1 cellular context compared by ENCODE assay signal in the genomic region with DNA sequence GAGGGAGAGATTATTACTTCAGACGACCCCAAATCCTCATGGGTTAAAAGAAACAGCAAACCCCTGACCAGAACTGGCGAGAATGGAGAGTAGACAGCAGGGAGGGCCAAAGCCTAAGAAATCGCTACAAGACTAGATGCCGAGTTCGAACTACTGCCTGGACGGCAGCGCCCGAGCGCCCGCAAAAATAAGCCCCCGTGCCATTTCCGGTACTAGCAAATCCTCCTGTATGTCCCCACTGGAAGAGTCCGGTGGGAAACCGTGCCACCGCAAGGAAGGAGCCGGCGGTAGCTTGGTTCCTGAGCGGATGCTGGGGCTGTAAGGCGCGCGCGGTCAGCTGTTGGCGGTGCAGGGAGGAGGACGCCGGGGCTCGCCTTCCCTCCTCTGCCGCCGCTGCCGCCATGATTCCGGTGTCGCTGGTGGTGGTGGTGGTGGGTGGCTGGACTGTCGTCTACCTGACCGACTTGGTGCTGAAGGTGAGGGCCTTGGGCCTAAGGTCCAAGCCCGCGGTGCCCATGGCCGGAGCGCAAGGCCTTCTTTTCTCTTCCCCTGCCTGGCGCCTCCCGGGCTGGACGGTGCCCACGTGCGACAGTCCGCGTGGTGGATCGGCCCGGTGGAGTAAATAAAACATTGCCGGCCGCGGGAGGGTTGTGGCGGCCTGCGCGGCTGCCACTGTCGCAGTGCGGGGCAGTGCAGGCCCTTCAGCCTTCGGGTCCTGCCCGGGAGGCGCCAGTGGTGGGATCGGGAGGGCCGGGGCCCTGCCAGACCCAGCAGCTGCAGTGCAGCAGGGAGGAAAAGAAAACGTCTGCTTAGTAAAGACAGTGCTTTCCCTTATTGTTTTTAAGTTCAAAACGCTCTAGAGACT.
TF ChIP-seq lines count a peak whose summit lies in the region.

A gene (plus strand): TSS at position 284 of the 865 bp plus-strand sequence. CDS start 118 bp downstream, at position 402.

TF ChIP-seq in HCT116, 20 proteins besides CTCF, POLR2A, EP300 and RAD21 (continued from another document):
- TF ChIP-seq, protein P1, sequence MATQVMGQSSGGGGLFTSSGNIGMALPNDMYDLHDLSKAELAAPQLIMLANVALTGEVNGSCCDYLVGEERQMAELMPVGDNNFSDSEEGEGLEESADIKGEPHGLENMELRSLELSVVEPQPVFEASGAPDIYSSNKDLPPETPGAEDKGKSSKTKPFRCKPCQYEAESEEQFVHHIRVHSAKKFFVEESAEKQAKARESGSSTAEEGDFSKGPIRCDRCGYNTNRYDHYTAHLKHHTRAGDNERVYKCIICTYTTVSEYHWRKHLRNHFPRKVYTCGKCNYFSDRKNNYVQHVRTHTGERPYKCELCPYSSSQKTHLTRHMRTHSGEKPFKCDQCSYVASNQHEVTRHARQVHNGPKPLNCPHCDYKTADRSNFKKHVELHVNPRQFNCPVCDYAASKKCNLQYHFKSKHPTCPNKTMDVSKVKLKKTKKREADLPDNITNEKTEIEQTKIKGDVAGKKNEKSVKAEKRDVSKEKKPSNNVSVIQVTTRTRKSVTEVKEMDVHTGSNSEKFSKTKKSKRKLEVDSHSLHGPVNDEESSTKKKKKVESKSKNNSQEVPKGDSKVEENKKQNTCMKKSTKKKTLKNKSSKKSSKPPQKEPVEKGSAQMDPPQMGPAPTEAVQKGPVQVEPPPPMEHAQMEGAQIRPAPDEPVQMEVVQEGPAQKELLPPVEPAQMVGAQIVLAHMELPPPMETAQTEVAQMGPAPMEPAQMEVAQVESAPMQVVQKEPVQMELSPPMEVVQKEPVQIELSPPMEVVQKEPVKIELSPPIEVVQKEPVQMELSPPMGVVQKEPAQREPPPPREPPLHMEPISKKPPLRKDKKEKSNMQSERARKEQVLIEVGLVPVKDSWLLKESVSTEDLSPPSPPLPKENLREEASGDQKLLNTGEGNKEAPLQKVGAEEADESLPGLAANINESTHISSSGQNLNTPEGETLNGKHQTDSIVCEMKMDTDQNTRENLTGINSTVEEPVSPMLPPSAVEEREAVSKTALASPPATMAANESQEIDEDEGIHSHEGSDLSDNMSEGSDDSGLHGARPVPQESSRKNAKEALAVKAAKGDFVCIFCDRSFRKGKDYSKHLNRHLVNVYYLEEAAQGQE (IDR thresholded peaks at IDR 0.05; ENCODE audit: low read depth): no peak
- TF ChIP-seq ELF1 (IDR thresholded peaks at IDR 0.05; ENCODE audit: borderline replicate concordance, low read depth): peak; percentile 34; the same call in 1 of the 2 replicates
- TF ChIP-seq POLR2AphosphoS5 (IDR thresholded peaks at IDR 0.05; ENCODE audit: low read depth, low read length): peak; percentile 88
- TF ChIP-seq, protein P2, sequence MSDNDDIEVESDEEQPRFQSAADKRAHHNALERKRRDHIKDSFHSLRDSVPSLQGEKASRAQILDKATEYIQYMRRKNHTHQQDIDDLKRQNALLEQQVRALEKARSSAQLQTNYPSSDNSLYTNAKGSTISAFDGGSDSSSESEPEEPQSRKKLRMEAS (IDR thresholded peaks at IDR 0.05): peak; percentile 57
- peak; percentile 82 for TF ChIP-seq CBX3 (IDR thresholded peaks at IDR 0.05; ENCODE audit: low read depth)
- TF ChIP-seq YY1 (IDR thresholded peaks at IDR 0.05; ENCODE audit: extremely low read depth, insufficient replicate concordance, low read depth, low read length): peak; percentile 77
